ENCODE assay signal across 17 cellular contexts in the genomic region with DNA sequence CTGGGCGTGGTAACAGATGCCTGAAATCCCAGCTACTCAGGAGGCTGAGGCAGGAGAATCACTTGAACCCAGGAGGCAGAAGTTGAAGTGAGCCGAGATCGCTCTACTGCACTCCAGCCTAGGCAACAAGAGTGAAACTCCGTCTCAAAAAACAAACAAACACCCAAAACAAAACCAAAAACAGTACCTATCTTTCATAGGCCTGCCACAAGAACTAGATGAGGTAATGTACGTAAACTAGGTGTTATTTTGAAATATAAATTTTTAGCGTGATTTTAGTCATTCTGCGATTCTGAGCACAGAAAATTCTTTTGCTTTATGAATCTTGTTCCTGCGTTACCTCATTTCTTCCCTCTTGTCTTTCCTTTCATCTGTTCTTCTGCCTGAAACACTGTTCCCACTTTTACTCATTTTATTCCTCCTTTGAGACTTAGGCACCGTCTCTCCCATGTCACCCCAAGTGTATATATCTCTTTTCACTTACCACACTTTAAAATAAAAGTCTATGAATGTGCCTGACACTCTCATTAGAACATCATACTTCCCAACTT.
"Had no signal": no experiment of that assay in that cellular context is flagged by ENCODE, and none has a peak within 500 bp of the region (broad histone marks: within the 10 kb centered on the region; RNA-seq: fewer than 3 reads in every experiment).

No MANE protein-coding gene starts in this region.

- H3K36me3 Mint-ChIP-seq: activated naive CD4-positive, alpha-beta T cell treated with anti-CD3 and anti-CD28 coated beads, Interleukin-2, amount 50 U/mL, for 72 hours; naive thymus-derived CD8-positive, alpha-beta T cell had no signal

- H3K27me3 ChIP-seq: cardiac muscle cell, neutrophil, upper lobe of right lung had no signal

- H3K27ac Mint-ChIP-seq: activated CD4-positive, alpha-beta T cell treated with anti-CD3 and anti-CD28 coated beads for 36 hours; activated CD8-positive, alpha-beta T cell treated with anti-CD3 and anti-CD28 coated beads, Interleukin-2, amount 10 ng/mL, durations not matched to agents 7 days and 5 days; activated naive CD4-positive, alpha-beta T cell treated with anti-CD3 and anti-CD28 coated beads, Interleukin-2, amount 50 U/mL, for 72 hours; activated T-cell treated with anti-CD3 and anti-CD28 coated beads, Interleukin-2, amount 50 U/mL, for 72 hours; naive thymus-derived CD8-positive, alpha-beta T cell had no signal

- H3K4me3 Mint-ChIP-seq: activated CD4-positive, alpha-beta T cell treated with anti-CD3 and anti-CD28 coated beads for 36 hours; activated CD8-positive, alpha-beta T cell treated with anti-CD3 and anti-CD28 coated beads, Interleukin-2, amount 10 ng/mL, durations not matched to agents 7 days and 5 days; activated T-cell treated with anti-CD3 and anti-CD28 coated beads, Interleukin-2, amount 50 U/mL, for 72 hours; naive thymus-derived CD8-positive, alpha-beta T cell had no signal

- H3K27ac ChIP-seq: cardiac muscle cell, neutrophil, parathyroid adenoma, thoracic aorta, upper lobe of right lung, WERI-Rb-1 had no signal

- H3K9me3 ChIP-seq: neutrophil, thoracic aorta, upper lobe of right lung had no signal

- DNase-seq: activated CD4-positive, alpha-beta T cell treated with anti-CD3 and anti-CD28 coated beads for 36 hours; activated CD8-positive, alpha-beta memory T cell treated with anti-CD3 and anti-CD28 coated beads, Interleukin-2, amount 50 U/mL, for 4 hours; activated CD8-positive, alpha-beta T cell treated with anti-CD3 and anti-CD28 coated beads, Interleukin-2, amount 10 ng/mL, durations not matched to agents 7 days and 5 days; activated gamma-delta T cell; activated T-cell treated with anti-CD3 and anti-CD28 coated beads, Interleukin-2, amount 50 U/mL, for 72 hours; head of caudate nucleus; kidney glomerular epithelial cell; mesenchymal stem cell; naive thymus-derived CD8-positive, alpha-beta T cell; stimulated activated CD4-positive, alpha-beta T cell treated with anti-CD3 and anti-CD28 coated beads, Interleukin-2, amount 100 ng/mL, for 24 hours; upper lobe of right lung; WERI-Rb-1 had no signal

- H3K36me3 ChIP-seq: cardiac muscle cell, neutrophil, thoracic aorta, upper lobe of right lung, WERI-Rb-1 had no signal

- ATAC-seq: activated CD4-positive, alpha-beta T cell treated with anti-CD3 and anti-CD28 coated beads for 36 hours; activated CD8-positive, alpha-beta T cell treated with anti-CD3 and anti-CD28 coated beads, Interleukin-2, amount 10 ng/mL, durations not matched to agents 7 days and 5 days; activated T-cell treated with anti-CD3 and anti-CD28 coated beads, Interleukin-2, amount 50 U/mL, for 72 hours; naive thymus-derived CD8-positive, alpha-beta T cell; upper lobe of right lung had no signal

- H3K4me3 ChIP-seq: cardiac muscle cell, thoracic aorta, upper lobe of right lung had no signal

- H3K4me1 ChIP-seq: parathyroid adenoma, upper lobe of right lung had no signal

- H3K4me1 Mint-ChIP-seq: activated CD4-positive, alpha-beta T cell treated with anti-CD3 and anti-CD28 coated beads for 36 hours; naive thymus-derived CD8-positive, alpha-beta T cell had no signal
